15 cellular contexts compared by ENCODE assay signal in the genomic region with DNA sequence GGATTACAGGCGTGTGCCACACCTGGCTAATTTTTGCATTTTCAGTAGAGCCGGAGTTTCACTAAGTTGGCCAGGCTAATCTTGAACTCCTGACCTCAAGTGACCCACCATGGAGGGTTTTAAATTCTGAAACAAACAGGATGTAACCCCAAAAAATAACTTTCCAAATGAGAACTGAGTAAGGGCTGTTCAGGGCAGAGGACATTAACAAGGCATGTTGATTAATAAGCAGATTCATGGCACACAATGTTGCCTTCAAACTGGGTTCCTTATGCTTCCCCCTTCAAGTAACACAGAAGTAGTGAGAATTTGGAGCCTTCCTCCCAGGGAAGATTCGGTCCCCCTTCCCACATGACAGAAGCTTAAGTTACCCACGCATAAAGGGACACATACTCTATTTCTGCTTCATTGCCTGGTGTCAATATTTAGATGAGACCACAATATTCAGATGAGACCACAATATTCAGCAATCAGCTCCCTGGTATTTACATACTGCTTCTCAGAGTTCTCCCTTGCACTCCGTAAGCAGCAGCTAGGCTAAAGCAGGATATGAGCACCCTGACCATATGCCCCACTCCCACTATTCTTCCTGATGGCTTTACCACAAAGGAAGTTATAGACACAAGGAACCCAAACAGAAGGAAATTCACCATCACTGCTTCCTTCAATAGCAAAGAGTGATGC. TPM values are rescaled to one million over a fixed set of nuclear protein-coding genes. Genes with fewer than 3 reads are reported as not detected.
DNase-seq lines count a peak whose midpoint lies in the region; ATAC-seq, FAIRE-seq and TF ChIP-seq lines count a peak whose summit lies in the region.
"Had no signal": no experiment of that assay in that cellular context is flagged by ENCODE, and none has a peak within 500 bp of the region (broad histone marks: within the 10 kb centered on the region; RNA-seq: fewer than 3 reads in every experiment).

No MANE protein-coding gene starts in this region.

- H3K27me3 Mint-ChIP-seq in immature natural killer cell (ENCODE audit: low read depth in 3 of 3): peaks cover 0 to 1% (median 0%) of the 10 kb centered on the region in 3 donors

- FAIRE-seq in GM12891 (lab: Jason Lieb, UNC): peak; percentile 86
- FAIRE-seq: kidney had no signal

- H3K4me1 Mint-ChIP-seq in immature natural killer cell: peaks cover 9 to 18% of the 10 kb centered on the region in 2 donors

- H3K36me3 Mint-ChIP-seq in immature natural killer cell: peaks cover 10 to 18% (median 11%) of the 10 kb centered on the region in 3 donors

- no peak overlapping the region for H3K4me3 Mint-ChIP-seq in immature natural killer cell
- H3K4me3 Mint-ChIP-seq: HFFc6 had no signal

- no peak for DNase-seq in GM12891 (ENCODE audit: insufficient read length, low spot score)
- no peak for DNase-seq in immature natural killer cell
- DNase-seq in caudate nucleus (lab: John Stamatoyannopoulos, UW): no peak
- DNase-seq in left colon: no peak
- no peak for DNase-seq in spleen
- no peak for DNase-seq in NCI-H2081 treated with DMSO at 0.1 percent for 48 hours (lab: John Stamatoyannopoulos, UW)
- DNase-seq: cerebellar nuclear complex, HFFc6, kidney, NCI-H774, occipital lobe, thyroid gland had no signal

- H3K27ac Mint-ChIP-seq in immature natural killer cell: peak overlapping the region in 4 of 6 donors; percentile 1 to 41 (median 15)
- H3K27ac Mint-ChIP-seq: HFFc6 had no signal

- peaks cover 0 to 19% (median 0%) of the 10 kb centered on the region in 6 donors for H3K4me1 ChIP-seq in spleen
- H3K4me1 ChIP-seq: thyroid gland had no signal

- TF ChIP-seq POLR2A in GM12891 (IDR thresholded peaks at IDR 0.05; ENCODE audit: low read depth, low read length): no peak
- TF ChIP-seq POLR2A in spleen (IDR thresholded peaks at IDR 0.05): no peak

- no peaks in the 10 kb centered on the region for H3K9me3 ChIP-seq in spleen
- H3K9me3 ChIP-seq: thyroid gland had no signal

- peaks cover 3 to 56% (median 43%) of the 10 kb centered on the region in 6 donors for H3K36me3 ChIP-seq in spleen

- intact Hi-C loops in left colon (cut with DNase I, micrococcal nuclease): no loop called here
- intact Hi-C loops in spleen (cut with DNase I; ENCODE audit: low total_unique reads): no loop called here

- H3K9me3 Mint-ChIP-seq in immature natural killer cell: no peaks in the 10 kb centered on the region
- H3K9me3 Mint-ChIP-seq: HFFc6 had no signal

- H3K27ac ChIP-seq in caudate nucleus (ENCODE audit: low read depth, low read length) (no peak overlapping the region), spleen (peak overlapping the region in 3 of 8 donors; percentile 6 to 25 (median 15))
- H3K27ac ChIP-seq: KMS-11, thyroid gland had no signal

- 47 to 73% (median 59%) methylated on average over 5 of the region's 5 CpGs for WGBS in spleen, 5 donors

- ATAC-seq in GM21390 (IDR thresholded peaks at IDR 0.05; ENCODE audit: unreplicated experiment) (peak; percentile 62), HG03460 (IDR thresholded peaks at IDR 0.05; ENCODE audit: unreplicated experiment) (peak; percentile 63), left colon (no peak)

- no peaks in the 10 kb centered on the region for H3K27me3 ChIP-seq in spleen (replicated peaks in 1 of 7)
- H3K27me3 ChIP-seq: thyroid gland had no signal

- TF ChIP-seq CTCF in spleen (IDR thresholded peaks at IDR 0.05 in 8 of 11, conservative IDR thresholded peaks at IDR 0.05 in 3 of 11): no peak

- H3K4me3 ChIP-seq in spleen: no peak overlapping the region
- H3K4me3 ChIP-seq: thyroid gland had no signal

TF ChIP-seq in GM12891, 5 proteins besides CTCF, POLR2A, EP300 and RAD21:
- TF ChIP-seq POU2F2 (IDR thresholded peaks at IDR 0.05; ENCODE audit: low read depth, low read length): peak; percentile 98
- no peak for TF ChIP-seq TAF1 (IDR thresholded peaks at IDR 0.05; ENCODE audit: low read depth, low read length)
TF ChIP-seq in GM12891: peak in this region for 1.

RNA-seq across cellular contexts. Expression of gene GRSF1, which starts 21.4 kb away (rescaled TPM):
- 61.5 TPM for polyA plus RNA-seq in GM12891 (2012; ENCODE audit: low read depth, missing spikeins)
- 10 to 100 TPM; 58.7 to 78.9 (median 61.2) TPM for polyA plus RNA-seq in immature natural killer cell
- total RNA-seq in left colon: 10 to 100 TPM; 79.3 to 86.0 TPM
- total RNA-seq in spleen: 10 to 100 TPM; 38.5 to 48.2 (median 40.2) TPM
- polyA plus RNA-seq in spleen: 10 to 100 TPM; 31.1 to 37.6 (median 32.1) TPM
